Comparison of ENCODE assay signal across 12 cellular contexts in genomic region chr7:57867884-57868701, GRCh38.
DNase-seq lines count a peak whose midpoint lies in the region; ATAC-seq, FAIRE-seq and TF ChIP-seq lines count a peak whose summit lies in the region.
"Had no signal": no experiment of that assay in that cellular context is flagged by ENCODE, and none has a peak within 500 bp of the region (broad histone marks: within the 10 kb centered on the region; RNA-seq: fewer than 3 reads in every experiment).

No MANE protein-coding gene starts in this region.

- H3K9ac ChIP-seq in MM.1S (ENCODE audit: low read length): no peak overlapping the region

- no peaks in the 10 kb centered on the region for H3K36me3 ChIP-seq in bronchial epithelial cell (ENCODE audit: control insufficient read depth, insufficient read depth, low read length)
- no peaks in the 10 kb centered on the region for H3K36me3 ChIP-seq in osteoblast (ENCODE audit: insufficient read depth, low read length)
- H3K36me3 ChIP-seq in MM.1S (replicated peaks; ENCODE audit: insufficient read depth, low read length): no peaks in the 10 kb centered on the region
- H3K36me3 ChIP-seq: neutrophil had no signal

- H3K9me3 ChIP-seq in osteoblast (ENCODE audit: low read depth, low read length) (no peaks in the 10 kb centered on the region), MM.1S (replicated peaks; ENCODE audit: insufficient read depth, low read length) (no peaks in the 10 kb centered on the region)
- H3K9me3 ChIP-seq: neutrophil had no signal

- no peaks in the 10 kb centered on the region for H3K9me2 ChIP-seq in MM.1S (replicated peaks; ENCODE audit: insufficient read depth, low read length)

- no peaks in the 10 kb centered on the region for H3F3A ChIP-seq in MM.1S (ENCODE audit: insufficient read depth, low read length)

- no peaks in the 10 kb centered on the region for H4K20me1 ChIP-seq in osteoblast (ENCODE audit: insufficient read depth, low read length)
- no peaks in the 10 kb centered on the region for H4K20me1 ChIP-seq in MM.1S (ENCODE audit: insufficient read depth, low read length)

- H3K4me3 ChIP-seq in bronchial epithelial cell (ENCODE audit: low read depth, low read length): peak overlapping the region; percentile 25
- H3K4me3 ChIP-seq in osteoblast (ENCODE audit: insufficient read depth, low read length): peak overlapping the region; percentile 43
- no peak overlapping the region for H3K4me3 ChIP-seq in MM.1S (ENCODE audit: low read length)

- H2AFZ ChIP-seq in osteoblast (ENCODE audit: low read length): no peak overlapping the region
- no peak overlapping the region for H2AFZ ChIP-seq in MM.1S (ENCODE audit: low read length)

- TF ChIP-seq CTCF in bronchial epithelial cell (IDR thresholded peaks at IDR 0.05; ENCODE audit: insufficient read depth, low read length, severe bottlenecking): no peak
- TF ChIP-seq CTCF in osteoblast (IDR thresholded peaks at IDR 0.05; ENCODE audit: extremely low read depth, low read depth, low read length): no peak
- TF ChIP-seq CTCF in MM.1S (IDR thresholded peaks at IDR 0.05; ENCODE audit: low read length): no peak

- peak overlapping the region; percentile 37 for H3K4me2 ChIP-seq in osteoblast (ENCODE audit: insufficient read depth, low read length)
- H3K4me2 ChIP-seq in MM.1S (ENCODE audit: low read depth, low read length): no peak overlapping the region

- H3K27me3 ChIP-seq in bronchial epithelial cell (ENCODE audit: control insufficient read depth, insufficient read depth, low read length) (no peaks in the 10 kb centered on the region), osteoblast (ENCODE audit: insufficient read depth, low read length) (peaks cover 13% of the 10 kb centered on the region), MM.1S (replicated peaks; ENCODE audit: insufficient read depth, low read length) (no peaks in the 10 kb centered on the region)

- no peak for ATAC-seq in HG03460 (IDR thresholded peaks at IDR 0.05; ENCODE audit: unreplicated experiment)

- H3K27ac ChIP-seq in osteoblast (ENCODE audit: low read depth, low read length) (no peak overlapping the region), MM.1S (ENCODE audit: low read length) (no peak overlapping the region)
- H3K27ac ChIP-seq: epithelial cell of prostate, neutrophil had no signal

- no peaks in the 10 kb centered on the region for H3K4me1 ChIP-seq in osteoblast (ENCODE audit: insufficient read depth, low read length)
- H3K4me1 ChIP-seq in MM.1S (ENCODE audit: low read length): no peaks in the 10 kb centered on the region

- DNase-seq in AG20443 (ENCODE audit: low spot score): peak; percentile 4
- peak; percentile 48 for DNase-seq in KBM-7
- peak; percentile 2 for DNase-seq in bronchial epithelial cell (ENCODE audit: low read depth)
- no peak for DNase-seq in osteoblast (ENCODE audit: insufficient read length, low spot score, missing footprints)
- DNase-seq in stimulated activated CD4-positive, alpha-beta T cell treated with anti-CD3 and anti-CD28 coated beads, Interleukin-4, amount 100 ng/mL, for 1 hour: no peak
- no peak for DNase-seq in activated gamma-delta T cell treated with Interleukin-2 at 50 U/mL for 16 hours
- DNase-seq in MM.1S: no peak
- DNase-seq: activated CD8-positive, alpha-beta memory T cell treated with anti-CD3 and anti-CD28 coated beads for 24 hours; NCI-H1436 had no signal

- in situ Hi-C loops in KBM-7 (cut with MboI; ENCODE audit: low pct_unique_long_range_greater_than_20kb, low sequenced_read_pairs): no loop called here

- FAIRE-seq in bronchial epithelial cell (lab: Jason Lieb, UNC): no peak

- no peaks in the 10 kb centered on the region for H3K79me2 ChIP-seq in osteoblast (ENCODE audit: insufficient read depth, low read length)
- no peaks in the 10 kb centered on the region for H3K79me2 ChIP-seq in MM.1S (ENCODE audit: low read length)

Comparison
In these comparisons a context has a peak if more than half of its experiments do, and no peak if none do; other contexts are left out.
1. DNase-seq: peak in AG20443 (single experiment), KBM-7 (single experiment) and bronchial epithelial cell (single experiment); none in osteoblast (single experiment), stimulated activated CD4-positive, alpha-beta T cell treated with anti-CD3 and anti-CD28 coated beads, Interleukin-4, amount 100 ng/mL, for 1 hour (single experiment), activated gamma-delta T cell treated with Interleukin-2 at 50 U/mL for 16 hours (single experiment) and MM.1S (single experiment).